8 cellular contexts compared by ENCODE assay signal in genomic region chr13:77329133-77330008, GRCh38.
DNase-seq lines count a peak whose midpoint lies in the region; ATAC-seq, FAIRE-seq and TF ChIP-seq lines count a peak whose summit lies in the region.

No MANE protein-coding gene starts in this region.

- peak; percentile 79 for ATAC-seq in stimulated activated naive CD8-positive, alpha-beta T cell treated with anti-CD3 and anti-CD28 coated beads, Interleukin-15, Interleukin-2, amounts not matched to agents 100 U/mL and 50 U/mL, for 24 hours

- DNase-seq in ELF-1 (ENCODE audit: low read depth, low spot score) (peak; percentile 88), H54 (ENCODE audit: insufficient read length, low spot score) (peak; percentile 80), LoVo (ENCODE audit: low spot score) (peak; percentile 92), RWPE1 (ENCODE audit: low spot score) (peak; percentile 66), fibroblast of the conjunctiva (ENCODE audit: low read depth) (peak; percentile 92)
- DNase-seq in activated T-helper 9 cell treated with anti-CD3 and anti-CD28 coated beads, Interleukin-2, amount 50 U/mL, for 16 hours (ENCODE audit: low read depth): peak; percentile 82
- peak; percentile 88 for DNase-seq in stimulated activated naive CD8-positive, alpha-beta T cell treated with anti-CD3 and anti-CD28 coated beads, Interleukin-15, Interleukin-2, amounts not matched to agents 100 U/mL and 50 U/mL, for 24 hours

- peak overlapping the region; percentile 98 for H3K27ac ChIP-seq in RWPE1

- TF ChIP-seq POLR2A in H54 (IDR thresholded peaks at IDR 0.05; ENCODE audit: low read depth, low read length): peak; percentile 54

- CTCF ChIA-PET in RWPE1 (lab: Yijun Ruan, JAX): interaction anchor here (0.6 to 1.3 kb wide), 2 partner anchors 70 to 149 kb away, joined by 3 to 13 read pairs; no protein-coding TSS in a partner anchor

- peak overlapping the region; percentile 86 to 94 (median 88) for H3K4me3 Mint-ChIP-seq in nephron

- no peaks in the 10 kb centered on the region for H3K9me3 Mint-ChIP-seq in nephron

- H3K36me3 Mint-ChIP-seq in nephron (ENCODE audit: low read depth): no peaks in the 10 kb centered on the region

- H3K4me1 Mint-ChIP-seq in nephron: peaks cover 35% of the 10 kb centered on the region

- FAIRE-seq in H54 (lab: Jason Lieb, UNC): peak; percentile 90

- H3K27ac Mint-ChIP-seq in nephron: peak overlapping the region; percentile 91 to 95 (median 95)

- POLR2A ChIA-PET in RWPE1 (lab: Yijun Ruan, JAX; ENCODE audit: low non-redundant PET): interaction anchor here (0.5 kb wide), 1 partner anchor 61 kb away, joined by 4 read pairs; no protein-coding TSS in a partner anchor

- no peaks in the 10 kb centered on the region for H3K27me3 Mint-ChIP-seq in nephron (ENCODE audit: low read depth)

- TF ChIP-seq CTCF in RWPE1 (conservative IDR thresholded peaks at IDR 0.05; ENCODE audit: low read depth) (no peak), nephron (IDR thresholded peaks at IDR 0.05; ENCODE audit: unreplicated experiment in 3 of 3) (no peak)

Comparison
In these comparisons a context has a peak if more than half of its experiments do, and no peak if none do; other contexts are left out.
1. Peak in every context shown above with its lines: DNase-seq, ATAC-seq and H3K27ac ChIP-seq.